In genomic region chr16:30096105-30096861, GRCh38 we compare ENCODE assay signal across 1 cellular context.
A peak's percentile ranks its signal among the peaks of the same experiment; 100 is the strongest.
TF ChIP-seq lines count a peak whose summit lies in the region.

Gene YPEL3 (minus strand): TSS chr16:30096213. CDS start chr16:30095482, 731 bp downstream.

TF ChIP-seq in HEK293, 187 proteins besides CTCF, POLR2A, EP300 and RAD21 (continued from another document and continues in another):
- TF ChIP-seq GLIS1 (tag by site-specific recombination; IDR thresholded peaks at IDR 0.05), result peak; percentile 53; the same call in 1 of the 2 replicates
- TF ChIP-seq ZNF510 (tag by site-specific recombination; IDR thresholded peaks at IDR 0.05; ENCODE audit: insufficient replicate concordance), result no peak
- TF ChIP-seq ZNF701 (tag by site-specific recombination; IDR thresholded peaks at IDR 0.05), result no peak
- TF ChIP-seq ZBTB6 (tag by site-specific recombination; IDR thresholded peaks at IDR 0.05), result no peak
- TF ChIP-seq SP2 (tag by site-specific recombination; IDR thresholded peaks at IDR 0.05), result peak; percentile 46
- peak; percentile 14; the same call in 1 of the 2 replicates for TF ChIP-seq ZNF398 (tag by site-specific recombination; IDR thresholded peaks at IDR 0.05)
- TF ChIP-seq ZNF292 (tag by site-specific recombination; IDR thresholded peaks at IDR 0.05; ENCODE audit: borderline replicate concordance, low read depth), result no peak
- TF ChIP-seq GFI1B (tag by site-specific recombination; IDR thresholded peaks at IDR 0.05), result no peak
- no peak for TF ChIP-seq RBAK (tag by site-specific recombination; IDR thresholded peaks at IDR 0.05)
- TF ChIP-seq KLF10 (tag by site-specific recombination; IDR thresholded peaks at IDR 0.05), result peak; percentile 88
- TF ChIP-seq ZNF19 (tag by site-specific recombination; IDR thresholded peaks at IDR 0.05; ENCODE audit: low read depth), result no peak
- TF ChIP-seq ZNF624 (tag by site-specific recombination; IDR thresholded peaks at IDR 0.05), result no peak
- TF ChIP-seq ZNF560 (tag by site-specific recombination; IDR thresholded peaks at IDR 0.05; ENCODE audit: borderline replicate concordance), result no peak
- TF ChIP-seq ZNF580 (tag by site-specific recombination; IDR thresholded peaks at IDR 0.05), result no peak
- no peak for TF ChIP-seq ZBTB49 (tag by site-specific recombination; IDR thresholded peaks at IDR 0.05; ENCODE audit: low read depth)
- TF ChIP-seq REPIN1 (tag by site-specific recombination; IDR thresholded peaks at IDR 0.05; ENCODE audit: low read depth), result no peak
- no peak for TF ChIP-seq ZNF112 (tag by site-specific recombination; IDR thresholded peaks at IDR 0.05)
- no peak for TF ChIP-seq ZSCAN5A (tag by site-specific recombination; IDR thresholded peaks at IDR 0.05)
- TF ChIP-seq ZNF501 (tag by site-specific recombination; IDR thresholded peaks at IDR 0.05), result peak; percentile 41; the same call in 1 of the 2 replicates
- 0 out of 2 replicates have a peak, but pooled peaks have one; percentile 14 for TF ChIP-seq EGR2 (tag by site-specific recombination; IDR thresholded peaks at IDR 0.05; ENCODE audit: low read depth)
- peak; percentile 19; the same call in 1 of the 2 replicates for TF ChIP-seq ZSCAN4 (tag by site-specific recombination; IDR thresholded peaks at IDR 0.05)
- TF ChIP-seq ZBTB8A (tag by site-specific recombination; IDR thresholded peaks at IDR 0.05), result peak; percentile 99
- TF ChIP-seq ZNF202 (tag by site-specific recombination; IDR thresholded peaks at IDR 0.05; ENCODE audit: borderline replicate concordance), result no peak
- TF ChIP-seq BCL6B (tag by site-specific recombination; IDR thresholded peaks at IDR 0.05), result no peak
- TF ChIP-seq ZBTB26 (tag by site-specific recombination; optimal IDR thresholded peaks at IDR 0.05), result peak; percentile 87
- peak; percentile 30; the same call in 1 of the 2 replicates for TF ChIP-seq ZNF596 (tag by site-specific recombination; IDR thresholded peaks at IDR 0.05)
- TF ChIP-seq BCL11A (tag by site-specific recombination; IDR thresholded peaks at IDR 0.05; ENCODE audit: low read depth), result no peak
- TF ChIP-seq ZFP37 (tag by site-specific recombination; IDR thresholded peaks at IDR 0.05), result no peak
- no peak for TF ChIP-seq ZNF548 (tag by site-specific recombination; IDR thresholded peaks at IDR 0.05)
- TF ChIP-seq ZNF558 (tag by site-specific recombination; IDR thresholded peaks at IDR 0.05), result no peak
- TF ChIP-seq MYNN (tag by site-specific recombination; IDR thresholded peaks at IDR 0.05; ENCODE audit: borderline replicate concordance), result no peak
- TF ChIP-seq MZF1 (tag by site-specific recombination; IDR thresholded peaks at IDR 0.05; ENCODE audit: borderline replicate concordance), result no peak
- TF ChIP-seq ZBTB11 (tag by site-specific recombination; conservative IDR thresholded peaks at IDR 0.05; ENCODE audit: low read depth), result peak; percentile 52
- TF ChIP-seq ZNF324 (tag by site-specific recombination; IDR thresholded peaks at IDR 0.05), result peak; percentile 77
- TF ChIP-seq KLF9 (tag by site-specific recombination; IDR thresholded peaks at IDR 0.05; ENCODE audit: low read depth), result peak; percentile 87
- TF ChIP-seq ZNF423 (tag by site-specific recombination; IDR thresholded peaks at IDR 0.05), result no peak
- TF ChIP-seq ATF2 (tag by site-specific recombination; IDR thresholded peaks at IDR 0.05; ENCODE audit: low read depth), result no peak
- TF ChIP-seq ZBTB21 (tag by site-specific recombination; IDR thresholded peaks at IDR 0.05), result no peak
- TF ChIP-seq HIC1 (tag by site-specific recombination; IDR thresholded peaks at IDR 0.05), result no peak
- TF ChIP-seq WT1 (tag by site-specific recombination; IDR thresholded peaks at IDR 0.05), result 0 out of 2 replicates have a peak, but pooled peaks have one; percentile 8
- no peak for TF ChIP-seq ZNF221 (tag by site-specific recombination; IDR thresholded peaks at IDR 0.05; ENCODE audit: borderline replicate concordance)
- no peak for TF ChIP-seq ZNF707 (tag by site-specific recombination; IDR thresholded peaks at IDR 0.05)
- TF ChIP-seq KLF7 (tag by site-specific recombination; IDR thresholded peaks at IDR 0.05; ENCODE audit: borderline replicate concordance), result peak; percentile 48; the same call in 1 of the 2 replicates
- TF ChIP-seq ZNF174 (tag by site-specific recombination; IDR thresholded peaks at IDR 0.05), result no peak
- peak; percentile 79 for TF ChIP-seq ZEB2 (tag by site-specific recombination; IDR thresholded peaks at IDR 0.05)
- TF ChIP-seq ZBTB7A (tag by site-specific recombination; IDR thresholded peaks at IDR 0.05; ENCODE audit: low read depth), result peak; percentile 70; the same call in 1 of the 2 replicates
